Comparison of ENCODE assay signal across 14 cellular contexts in genomic region chr11:44528581-44528980, GRCh38. TPM values are rescaled to one million over a fixed set of nuclear protein-coding genes. Genes with fewer than 3 reads are reported as not detected.
DNase-seq lines count a peak whose midpoint lies in the region; ATAC-seq, FAIRE-seq and TF ChIP-seq lines count a peak whose summit lies in the region.
"Had no signal": no experiment of that assay in that cellular context is flagged by ENCODE, and none has a peak within 500 bp of the region (broad histone marks: within the 10 kb centered on the region; RNA-seq: fewer than 3 reads in every experiment).

No MANE protein-coding gene starts in this region.

- H4K20me1 ChIP-seq in K562 (replicated peaks; ENCODE audit: control insufficient read depth, insufficient read depth, low read length): no peaks in the 10 kb centered on the region
- H4K20me1 ChIP-seq: BLaER1 had no signal

- peaks cover 10% of the 10 kb centered on the region for H3K27me3 ChIP-seq in left ventricle myocardium inferior (ENCODE audit: low read depth)
- no peaks in the 10 kb centered on the region for H3K27me3 ChIP-seq in K562 (ENCODE audit: control insufficient read depth in 2 of 2, insufficient read depth in 2 of 2, low read length in 2 of 2)
- H3K27me3 ChIP-seq: BLaER1 had no signal

- H3K36me3 ChIP-seq in left ventricle myocardium inferior: no peaks in the 10 kb centered on the region
- H3K36me3 ChIP-seq in K562 (ENCODE audit: control insufficient read depth, insufficient read depth, low read length): no peaks in the 10 kb centered on the region; the same call in 2 of the 3 replicates
- H3K36me3 ChIP-seq: BLaER1 had no signal

- CTCF ChIA-PET in K562 (lab: Yijun Ruan, JAX; ENCODE audit: low intra/inter-chr PET ratio): no interaction called here

- H3K27ac Mint-ChIP-seq in nephron: peak overlapping the region in 2 of 3 experiments; percentile 55 to 77
- peak overlapping the region; percentile 44 for H3K27ac Mint-ChIP-seq in stimulated activated naive B cell treated with anti-CD40 and anti-IgM and Interleukin-4, amounts not matched to agents 10 μg/mL and 1 μg/mL and 100 μg/mL, for 72 hours
- H3K27ac Mint-ChIP-seq: CD4-positive, CD25-positive, alpha-beta regulatory T cell had no signal

- H3K9me3 ChIP-seq in left ventricle myocardium inferior (replicated peaks) (no peaks in the 10 kb centered on the region), K562 (replicated peaks; ENCODE audit: control insufficient read depth, insufficient read depth, low read depth, low read length) (peaks cover 3% of the 10 kb centered on the region; the same call in 1 of the 2 replicates)
- H3K9me3 ChIP-seq: BLaER1 had no signal

- FAIRE-seq in K562 (lab: Jason Lieb, UNC) (no peak), RCC 7860 (lab: Jason Lieb, UNC) (no peak)

- H3K9ac ChIP-seq in K562 (ENCODE audit: insufficient read depth in 1 of 2, low read depth in 2 of 2, low read length in 2 of 2): peak overlapping the region; percentile 43 to 82; a peak in 3 of 4 replicates
- H3K9ac ChIP-seq: BLaER1, GM23248 had no signal

- no TSS peak for BruUV-seq in K562 (replicated peaks; lab: Mats Ljungman, UMichigan)

- TF ChIP-seq CTCF in left ventricle myocardium inferior (IDR thresholded peaks at IDR 0.05; ENCODE audit: borderline replicate concordance) (no peak), K562 (IDR thresholded peaks at IDR 0.05 in 2 of 3, conservative IDR thresholded peaks at IDR 0.05 in 1 of 3; ENCODE audit: insufficient read depth in 2 of 3, low read depth in 1 of 3, low read length in 3 of 3) (no peak), nephron (IDR thresholded peaks at IDR 0.05; ENCODE audit: unreplicated experiment in 3 of 3) (no peak)

- H3K4me3 ChIP-seq in left ventricle myocardium inferior (no peak overlapping the region), K562 (no peak overlapping the region)
- H3K4me3 ChIP-seq: BLaER1, GM23248 had no signal

- peaks cover 61% of the 10 kb centered on the region for H3K4me1 Mint-ChIP-seq in nephron
- peaks cover 23 to 47% of the 10 kb centered on the region in 2 donors for H3K4me1 Mint-ChIP-seq in stimulated activated naive B cell treated with anti-CD40 and anti-IgM and Interleukin-4, amounts not matched to agents 10 μg/mL and 1 μg/mL and 100 μg/mL, for 72 hours

- 85% methylated on average over 2 of the region's 2 CpGs for WGBS in K562 (ENCODE audit: insufficient coverage, low coverage, missing lambda C conversion rate)

- no peaks in the 10 kb centered on the region for H3K9me3 Mint-ChIP-seq in nephron
- H3K9me3 Mint-ChIP-seq in stimulated activated naive B cell treated with anti-CD40 and anti-IgM and Interleukin-4, amounts not matched to agents 10 μg/mL and 1 μg/mL and 100 μg/mL, for 72 hours: no peaks in the 10 kb centered on the region
- H3K9me3 Mint-ChIP-seq: CD4-positive, CD25-positive, alpha-beta regulatory T cell; IgD-negative memory B cell had no signal

- TF ChIP-seq EP300 in K562 (IDR thresholded peaks at IDR 0.05; ENCODE audit: low read length): no peak

- DNase-seq in left ventricle myocardium inferior (no peak), Right ventricle myocardium superior (no peak), K562 (ENCODE audit: extremely low read depth in 1 of 4, low spot score in 3 of 4) (no peak), RCC 7860 (ENCODE audit: low spot score) (no peak)
- DNase-seq in stimulated activated naive B cell treated with anti-CD40 and anti-IgM and Interleukin-4, amounts not matched to agents 10 μg/mL and 1 μg/mL and 100 μg/mL, for 72 hours: no peak
- DNase-seq in activated naive CD4-positive, alpha-beta T cell treated with Interleukin-2 at 50 U/mL for 16 hours: no peak
- DNase-seq: AML-193; CD4-positive, CD25-positive, alpha-beta regulatory T cell; DMS53; GF-D8 had no signal

- H3K4me2 ChIP-seq in K562 (ENCODE audit: insufficient read depth, low read length): no peak overlapping the region
- H3K4me2 ChIP-seq: BLaER1 had no signal

- peak overlapping the region; percentile 97 for H2AFZ ChIP-seq in K562 (ENCODE audit: low read depth, low read length)
- H2AFZ ChIP-seq: GM23248 had no signal

- ATAC-seq in Right ventricle myocardium superior (ENCODE audit: poor library complexity) (no peak), K562 (no peak)
- ATAC-seq in stimulated activated naive B cell treated with anti-CD40 and anti-IgM and Interleukin-4, amounts not matched to agents 10 μg/mL and 1 μg/mL and 100 μg/mL, for 72 hours (replicated peaks): no peak

- H3K27ac ChIP-seq in left ventricle myocardium inferior (replicated peaks) (peak overlapping the region; percentile 55), K562 (ENCODE audit: extremely low read depth, low read depth, low read length) (peak overlapping the region; percentile 70; the same call in 2 of the 3 replicates)
- H3K27ac ChIP-seq: BLaER1, GM23248 had no signal

- H3K79me2 ChIP-seq in K562 (ENCODE audit: control insufficient read depth, insufficient read depth, low read length): no peaks in the 10 kb centered on the region

- no peak for TF ChIP-seq RAD21 in K562 (CRISPR knock-in tag; conservative IDR thresholded peaks at IDR 0.05 in 1 of 2, IDR thresholded peaks at IDR 0.05 in 1 of 2)

- H3K4me3 Mint-ChIP-seq in nephron: no peak overlapping the region
- H3K4me3 Mint-ChIP-seq in stimulated activated naive B cell treated with anti-CD40 and anti-IgM and Interleukin-4, amounts not matched to agents 10 μg/mL and 1 μg/mL and 100 μg/mL, for 72 hours: no peak overlapping the region
- H3K4me3 Mint-ChIP-seq: CD4-positive, CD25-positive, alpha-beta regulatory T cell; IgD-negative memory B cell had no signal

- H3K4me1 ChIP-seq in left ventricle myocardium inferior (peaks cover 22% of the 10 kb centered on the region), K562 (replicated peaks in 1 of 2; ENCODE audit: control insufficient read depth in 2 of 2, insufficient read depth in 2 of 2, low read length in 2 of 2) (peaks cover 66 to 77% of the 10 kb centered on the region in 2 experiments)

- no peaks in the 10 kb centered on the region for H3K36me3 Mint-ChIP-seq in nephron (ENCODE audit: low read depth)
- peaks cover 0 to 2% of the 10 kb centered on the region in 2 donors for H3K36me3 Mint-ChIP-seq in stimulated activated naive B cell treated with anti-CD40 and anti-IgM and Interleukin-4, amounts not matched to agents 10 μg/mL and 1 μg/mL and 100 μg/mL, for 72 hours
- H3K36me3 Mint-ChIP-seq: CD4-positive, CD25-positive, alpha-beta regulatory T cell; IgD-negative memory B cell had no signal

- no peaks in the 10 kb centered on the region for H3K9me1 ChIP-seq in K562 (ENCODE audit: control insufficient read depth, insufficient read depth, low read length)

- in situ Hi-C loops in K562 (cut with MboI): no loop called here

- intact Hi-C loops in left ventricle myocardium inferior (cut with micrococcal nuclease): no loop called here
- intact Hi-C loops in Right ventricle myocardium superior (cut with DNase I): no loop called here
- intact Hi-C loops in K562 (cut with micrococcal nuclease): no loop called here

- peaks cover 27% of the 10 kb centered on the region for H3K27me3 Mint-ChIP-seq in nephron (ENCODE audit: low read depth)
- H3K27me3 Mint-ChIP-seq in stimulated activated naive B cell treated with anti-CD40 and anti-IgM and Interleukin-4, amounts not matched to agents 10 μg/mL and 1 μg/mL and 100 μg/mL, for 72 hours: peaks cover 19 to 25% of the 10 kb centered on the region in 2 donors

- TF ChIP-seq POLR2A in K562 (conservative IDR thresholded peaks at IDR 0.05): no peak

- POLR2A ChIA-PET in K562 (lab: Yijun Ruan, JAX): interaction anchor here (0.6 kb wide), 1 partner anchor 79 kb away, joined by 3 read pairs; no protein-coding TSS in a partner anchor

TF ChIP-seq in K562, 482 proteins besides CTCF, POLR2A, EP300 and RAD21 (continues in another document):
- no peak for TF ChIP-seq WHSC1 (IDR thresholded peaks at IDR 0.05; ENCODE audit: low read length)
- TF ChIP-seq CHD4 (IDR thresholded peaks at IDR 0.05; ENCODE audit: insufficient read depth, insufficient replicate concordance, low read depth, low read length, poor library complexity, severe bottlenecking): no peak
- peak; percentile 88 for TF ChIP-seq SMARCA5 (IDR thresholded peaks at IDR 0.05)
- TF ChIP-seq ZNF77 (CRISPR knock-in tag; IDR thresholded peaks at IDR 0.05): no peak
- TF ChIP-seq PCBP2 (IDR thresholded peaks at IDR 0.05; ENCODE audit: low read depth, low read length, poor library complexity, severe bottlenecking): no peak
- no peak for TF ChIP-seq C11orf30 (IDR thresholded peaks at IDR 0.05; ENCODE audit: low read depth)
- no peak for TF ChIP-seq CAMTA2 (CRISPR knock-in tag; conservative IDR thresholded peaks at IDR 0.05)
- 0 out of 2 replicates have a peak, but pooled peaks have one; percentile 71 for TF ChIP-seq PTBP1 (IDR thresholded peaks at IDR 0.05; ENCODE audit: low read depth, low read length)
- peak; percentile 21 for TF ChIP-seq PHF20 (IDR thresholded peaks at IDR 0.05; ENCODE audit: partially characterized antibody)
- TF ChIP-seq BRD9 (IDR thresholded peaks at IDR 0.05; ENCODE audit: low read depth, partially characterized antibody): peak; percentile 84
- TF ChIP-seq ADNP (tag; IDR thresholded peaks at IDR 0.05): peak; percentile 89
- no peak for TF ChIP-seq ZC3H11A (IDR thresholded peaks at IDR 0.05; ENCODE audit: low read depth, low read length)
- peak; percentile 89 for TF ChIP-seq ZFP36 (IDR thresholded peaks at IDR 0.05; ENCODE audit: low read depth, low read length, partially characterized antibody)
- no peak for TF ChIP-seq TAL1 (IDR thresholded peaks at IDR 0.05)

RNA-seq across cellular contexts. Expression of gene CD82, which starts 36.9 kb away (rescaled TPM):
- total RNA-seq in left ventricle myocardium inferior (49.6 TPM), Right ventricle myocardium superior (54.6 TPM), K562 (2014; rRNA removed) (3.9 and 4.7 TPM in 2 replicates), K562 (2014; rRNA removed; fragmentation: Illumina TruSeq; extraction: Trizol) (1.3 and 2.0 TPM in 2 replicates), K562 (2015; rRNA removed; fragmentation: Illumina TruSeq; extraction: Trizol) (4.4 and 4.5 TPM in 2 replicates), K562 (2021) (8.2 and 9.4 TPM in 2 replicates)
- total RNA-seq in K562 (2011; cell fraction: chromatin; rRNA removed; ENCODE audit: low replicate concordance): 3.5 and 6.3 TPM in 2 replicates
- 5.3 and 8.8 TPM in 2 replicates for total RNA-seq in K562 (2011; cell fraction: nucleolus; rRNA removed)
- total RNA-seq in K562 (2011; cell fraction: nucleoplasm; rRNA removed): 4.4 and 6.4 TPM in 2 replicates
- polyA plus RNA-seq in K562 (2011; rRNA removed) (2.8 and 5.9 TPM in 2 replicates), K562 (2014; fragmentation: Illumina TruSeq; extraction: Trizol) (3.0 and 3.7 TPM in 2 replicates), K562 (2014; fragmentation: Nextera tagmentation; extraction: Ambion mirVana) (under 1 TPM; 0.27 to 0.30 TPM), K562 (2014; rRNA removed) (4.6 and 5.8 TPM in 2 replicates)
- 5.3 and 7.6 TPM in 2 replicates for polyA plus RNA-seq in K562 (2011; cell fraction: cytosol; rRNA removed)
- polyA plus RNA-seq in K562 (2011; cell fraction: nucleus; rRNA removed): 1.1 and 2.4 TPM in 2 replicates
- polyA plus RNA-seq in K562 (2012): 9.2 and 23.4 TPM in 2 replicates
- polyA minus RNA-seq in K562 (2011; rRNA and poly(A)+ RNA removed): 1.8 and 3.5 TPM in 2 replicates
- polyA minus RNA-seq in K562 (2011; cell fraction: cytosol; rRNA and poly(A)+ RNA removed): 2.4 and 4.0 TPM in 2 replicates
- 2.3 and 3.4 TPM in 2 replicates for polyA minus RNA-seq in K562 (2011; cell fraction: nucleus; rRNA and poly(A)+ RNA removed)
